20 cellular contexts compared by ENCODE assay signal in the genomic region with DNA sequence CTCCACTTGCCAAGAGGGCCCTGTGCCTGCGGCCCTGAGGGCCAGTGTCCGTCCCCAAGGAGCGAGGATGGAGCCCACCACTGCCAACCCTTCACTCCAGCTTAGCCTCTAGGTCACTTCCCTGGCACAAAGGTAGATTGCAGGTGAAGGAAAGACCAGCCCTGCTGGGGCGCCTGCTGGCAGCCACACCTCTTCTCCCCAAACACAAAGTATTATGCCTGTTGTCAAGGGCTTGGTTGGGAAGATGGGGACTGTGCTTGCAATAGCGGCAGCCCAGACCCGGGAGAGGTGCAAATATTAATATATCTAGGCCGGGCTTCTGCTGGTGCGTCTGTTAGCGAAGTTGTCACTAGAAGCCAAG. TPM values are rescaled to one million over a fixed set of nuclear protein-coding genes. Genes with fewer than 3 reads are reported as not detected.
DNase-seq lines count a peak whose midpoint lies in the region; ATAC-seq, FAIRE-seq and TF ChIP-seq lines count a peak whose summit lies in the region.
"Had no signal": no experiment of that assay in that cellular context is flagged by ENCODE, and none has a peak within 500 bp of the region (broad histone marks: within the 10 kb centered on the region; RNA-seq: fewer than 3 reads in every experiment).

No MANE protein-coding gene starts in this region.

- H4K5ac ChIP-seq in H1 (ENCODE audit: insufficient read length, low read depth, low read length) = no peak overlapping the region

- no peak overlapping the region for H2BK120ac ChIP-seq in H1 (replicated peaks; ENCODE audit: low read depth, low read length)

- TF ChIP-seq EP300 in H1 (IDR thresholded peaks at IDR 0.05; ENCODE audit: borderline replicate concordance in 1 of 2, low read depth in 2 of 2, low read length in 2 of 2) = no peak

- H3K36me3 ChIP-seq in adipocyte (ENCODE audit: control insufficient read depth, insufficient read depth, low read length, severe bottlenecking) = no peaks in the 10 kb centered on the region
- H3K36me3 ChIP-seq in H1 (ENCODE audit: control insufficient read depth in 2 of 4, insufficient read depth in 4 of 4, low read length in 3 of 4) = no peaks in the 10 kb centered on the region
- no peaks in the 10 kb centered on the region for H3K36me3 ChIP-seq in skeletal muscle tissue (ENCODE audit: control insufficient read depth in 3 of 3, insufficient read depth in 3 of 3, low read length in 3 of 3)

- peak overlapping the region; percentile 99; the same call in 1 of the 2 replicates for H2BK12ac ChIP-seq in H1 (ENCODE audit: low read depth, low read length)

- H3K9ac ChIP-seq in adipocyte (ENCODE audit: low read length) (no peak overlapping the region), H1 (replicated peaks in 1 of 4; ENCODE audit: extremely low read depth in 1 of 4, low read depth in 3 of 4, low read length in 3 of 4) (no peak overlapping the region), skeletal muscle tissue (ENCODE audit: low read depth in 1 of 3, low read length in 3 of 3) (peak overlapping the region in 1 of 3 donors; percentile 10)

- DNase-seq in NCI-H748 (lab: John Stamatoyannopoulos, UW; ENCODE audit: unreplicated experiment) (peak; percentile 46), NCI-H748 treated with DMSO at 0.1 percent for 48 hours (lab: John Stamatoyannopoulos, UW) (no peak), adipocyte (ENCODE audit: low read depth) (no peak), H1 (ENCODE audit: low read depth in 1 of 2, low spot score in 2 of 2) (no peak), T-helper 17 cell (no peak), NCI-H1436 treated with DMSO at 0.1 percent for 48 hours (lab: John Stamatoyannopoulos, UW) (no peak)
- no peak for DNase-seq in stimulated activated CD4-positive, alpha-beta T cell treated with anti-CD3 and anti-CD28 coated beads, Interleukin-4, amount 100 ng/mL, for 4 hours
- DNase-seq: 8988T, AML-193, GDM1, KBM-7, NCI-H446 treated with DMSO at 0.1 percent for 48 hours, NCI-H526 treated with DMSO at 0.1 percent for 48 hours, PC-9, SHP77 treated with DMSO at 0.1 percent for 48 hours, SW 1271 had no signal

- no peak overlapping the region for H2AFZ ChIP-seq in H1 (ENCODE audit: low read length)
- H2AFZ ChIP-seq: PC-9 had no signal

- H3K14ac ChIP-seq in H1 (ENCODE audit: insufficient read length) = no peak overlapping the region

- TF ChIP-seq CTCF in H1 (IDR thresholded peaks at IDR 0.05; ENCODE audit: control extremely low read depth in 1 of 3, insufficient read depth in 1 of 3, low read depth in 1 of 3, low read length in 3 of 3) = no peak

- no peaks in the 10 kb centered on the region for H4K20me1 ChIP-seq in H1 (replicated peaks in 1 of 2; ENCODE audit: control insufficient read depth in 1 of 2, insufficient read depth in 2 of 2, low read length in 2 of 2)

- no peak overlapping the region for H3K27ac ChIP-seq in H1 (ENCODE audit: low read depth, low read length)
- no peak overlapping the region for H3K27ac ChIP-seq in skeletal muscle tissue (ENCODE audit: low read depth, low read length)
- H3K27ac ChIP-seq: PC-9, SK-N-MC had no signal

- H2AK5ac ChIP-seq in H1 (ENCODE audit: low read depth, low read length) = no peak overlapping the region

- no peak overlapping the region for H3K4ac ChIP-seq in H1 (replicated peaks; ENCODE audit: insufficient read length, low read depth, low read length)

- H3K79me2 ChIP-seq in H1 (ENCODE audit: control insufficient read depth in 1 of 2, insufficient read depth in 2 of 2, low read length in 2 of 2) = no peaks in the 10 kb centered on the region

- H3K4me2 ChIP-seq in H1 (ENCODE audit: insufficient read depth in 1 of 2, low read depth in 2 of 2, low read length in 2 of 2) = no peak overlapping the region
- H3K4me2 ChIP-seq: PC-9 had no signal

- peaks cover 39% of the 10 kb centered on the region for H3K27me3 ChIP-seq in adipocyte (replicated peaks; ENCODE audit: control insufficient read depth, insufficient read depth, low read length)
- H3K27me3 ChIP-seq in H1 (replicated peaks in 1 of 4; ENCODE audit: control insufficient read depth in 3 of 4, extremely low read depth in 1 of 4, insufficient read depth in 3 of 4, low read length in 3 of 4) = peaks cover 0 to 9% (median 2%) of the 10 kb centered on the region in 4 experiments; a peak in 3 of 7 replicates
- peaks cover 4 to 18% (median 15%) of the 10 kb centered on the region in 3 donors for H3K27me3 ChIP-seq in skeletal muscle tissue (ENCODE audit: control insufficient read depth in 3 of 3, insufficient read depth in 3 of 3, low read length in 3 of 3)

- no peak for TF ChIP-seq RAD21 in H1 (IDR thresholded peaks at IDR 0.05 in 1 of 2, conservative IDR thresholded peaks at IDR 0.05 in 1 of 2; ENCODE audit: low read depth in 2 of 2, low read length in 2 of 2)

- peak overlapping the region; percentile 22 for H4K91ac ChIP-seq in H1 (replicated peaks; ENCODE audit: insufficient read length, low read length)

- peak overlapping the region; percentile 48 for H3K4me3 ChIP-seq in adipocyte (ENCODE audit: low read length)
- H3K4me3 ChIP-seq in H1 (ENCODE audit: extremely low read depth in 1 of 4, insufficient read depth in 2 of 4, low read depth in 3 of 4, low read length in 4 of 4) = no peak overlapping the region
- H3K4me3 ChIP-seq in skeletal muscle tissue (ENCODE audit: low read length in 3 of 3) = peak overlapping the region; percentile 38 to 45 (median 41)
- H3K4me3 ChIP-seq: PC-9, SK-N-MC had no signal

- H2BK15ac ChIP-seq in H1 (ENCODE audit: low read length) = 0 out of 2 replicates have a peak overlapping the region, but pooled peaks have one; percentile 61

- peak overlapping the region; percentile 61; the same call in 1 of the 2 replicates for H2BK20ac ChIP-seq in H1 (ENCODE audit: low read length)

- H3K9me3 ChIP-seq in adipocyte (ENCODE audit: control insufficient read depth, low read length) = no peaks in the 10 kb centered on the region
- H3K9me3 ChIP-seq in H1 (ENCODE audit: insufficient read depth in 2 of 2, low read depth in 1 of 2, low read length in 1 of 2) = no peaks in the 10 kb centered on the region
- no peaks in the 10 kb centered on the region for H3K9me3 ChIP-seq in skeletal muscle tissue (ENCODE audit: control insufficient read depth in 3 of 3, low read length in 3 of 3)
- H3K9me3 ChIP-seq in T-helper 17 cell (ENCODE audit: control insufficient read depth, low read length, poor library complexity, severe bottlenecking) = no peaks in the 10 kb centered on the region

- POLR2A ChIA-PET in H1 (lab: Charles Lee; ENCODE audit: partially characterized antibody) = interaction anchor here (2.1 kb wide), 1 partner anchor 9 kb away, joined by 4 read pairs; no protein-coding TSS in a partner anchor

- 85% methylated on average over 9 of the region's 9 CpGs; no CpG with 5 or more reads in 1 of the 2 experiments for WGBS in H1 (ENCODE audit: extremely low coverage in 1 of 2, insufficient coverage in 1 of 2, insufficient read length in 1 of 2, insufficient replicate concordance in 2 of 2, low coverage in 1 of 2, low lambda C conversion rate in 2 of 2, missing lambda C conversion rate in 1 of 2), 2 experiments

- no peak for ATAC-seq in T-helper 17 cell

- H3K4me3 Mint-ChIP-seq in T-helper 17 cell = no peak overlapping the region

- no peak for FAIRE-seq in H1 (lab: Jason Lieb, UNC)
- FAIRE-seq: D721Med, GM19239 had no signal

- CTCF ChIA-PET in H1 (lab: Charles Lee; ENCODE audit: partially characterized antibody) = interaction anchor here (1.0 to 4.8 kb wide), 4 partner anchors 8 to 86 kb away, joined by 3 to 37 read pairs (median 15); partner anchors contain the start of gene KCNF1

- H3K4me1 ChIP-seq in adipocyte (ENCODE audit: control insufficient read depth, insufficient read depth, low read length) (peaks cover 8% of the 10 kb centered on the region), H1 (replicated peaks in 1 of 4; ENCODE audit: control insufficient read depth in 3 of 4, insufficient read depth in 4 of 4, low read length in 3 of 4) (peaks cover 0 to 28% (median 14%) of the 10 kb centered on the region in 4 experiments; a peak in 6 of 7 replicates), skeletal muscle tissue (ENCODE audit: control insufficient read depth in 3 of 3, insufficient read depth in 3 of 3, low read length in 3 of 3) (peaks cover 0 to 8% (median under 1%) of the 10 kb centered on the region in 3 donors)

- H3K56ac ChIP-seq in H1 (replicated peaks; ENCODE audit: insufficient read length, low read depth, low read length) = no peak overlapping the region

- H3K18ac ChIP-seq in H1 (ENCODE audit: extremely low read depth, low read length) = peak overlapping the region; percentile 6; the same call in 1 of the 2 replicates

- TF ChIP-seq POLR2A in H1 (IDR thresholded peaks at IDR 0.05; ENCODE audit: control extremely low read depth in 1 of 2, low read depth in 2 of 2, low read length in 2 of 2) = no peak

- H3K23ac ChIP-seq in H1 (ENCODE audit: insufficient read length) = no peak overlapping the region

- H3K27me3 Mint-ChIP-seq in T-helper 17 cell = peaks cover 62% of the 10 kb centered on the region

- peak overlapping the region; percentile 88; the same call in 1 of the 2 replicates for H2BK5ac ChIP-seq in H1 (ENCODE audit: low read depth, low read length)

- no peaks in the 10 kb centered on the region for H3K79me1 ChIP-seq in H1 (ENCODE audit: low read depth, low read length)

- no peaks in the 10 kb centered on the region for H3K23me2 ChIP-seq in H1 (ENCODE audit: low read depth, low read length)

- H3K27ac Mint-ChIP-seq in T-helper 17 cell = no peak overlapping the region

- H4K8ac ChIP-seq in H1 (ENCODE audit: extremely low read depth, insufficient read depth, low read length) = no peak overlapping the region

- no peaks in the 10 kb centered on the region for H3K36me3 Mint-ChIP-seq in T-helper 17 cell (ENCODE audit: low read depth)

- H3K4me1 Mint-ChIP-seq in T-helper 17 cell = peaks cover 2% of the 10 kb centered on the region

TF ChIP-seq in H1, 55 proteins besides CTCF, POLR2A, EP300 and RAD21 (continues in another document):
- TF ChIP-seq RXRA (IDR thresholded peaks at IDR 0.05; ENCODE audit: insufficient read depth, low read depth, low read length) = no peak
- TF ChIP-seq KDM4A (IDR thresholded peaks at IDR 0.05; ENCODE audit: low read depth, low read length, severe bottlenecking) = no peak
- no peak for TF ChIP-seq CHD1 (IDR thresholded peaks at IDR 0.05; ENCODE audit: low read depth, low read length)
- TF ChIP-seq BACH1 (IDR thresholded peaks at IDR 0.05; ENCODE audit: low read length) = no peak
- TF ChIP-seq TAF7 (optimal IDR thresholded peaks at IDR 0.05; ENCODE audit: borderline replicate concordance, low read depth, low read length) = no peak
- no peak for TF ChIP-seq CHD2 (IDR thresholded peaks at IDR 0.05; ENCODE audit: low read length)

RNA-seq across cellular contexts. Expression of gene KCNF1, which starts 7.7 kb away (rescaled TPM):
- total RNA-seq in H1 (2021; fragmentation: NEBNext Ultra II Directional; extraction: Animal tissue kit (Norgen Biotek cat#: 25700)) = 0.48 and 0.90 TPM in 2 replicates
- 1.5 and 1.6 TPM in 2 replicates for polyA plus RNA-seq in H1 (2011; rRNA removed)
- polyA plus RNA-seq in H1 (2011; cell fraction: cytosol; rRNA removed) = 1.4 TPM
- polyA plus RNA-seq in H1 (2011; cell fraction: nucleus; rRNA removed) = 1.4 TPM
- 0.74 to 0.92 TPM (median 0.86 TPM) in 4 replicates for polyA plus RNA-seq in H1 (2012, experiment 1 of 2)
- polyA plus RNA-seq in H1 (2012, experiment 2 of 2) = 0.71 TPM
- 1.0 TPM for polyA plus RNA-seq in H1 (2013, experiment 1 of 2)
- 1.2 TPM for polyA plus RNA-seq in H1 (2013, experiment 2 of 2)
- 0.68 and 1.6 TPM in 2 replicates for polyA minus RNA-seq in H1 (2011; rRNA and poly(A)+ RNA removed)
- polyA minus RNA-seq in H1 (2011; cell fraction: cytosol; rRNA and poly(A)+ RNA removed) = 0.95 TPM
- 1.4 TPM for polyA minus RNA-seq in H1 (2011; cell fraction: nucleus; rRNA and poly(A)+ RNA removed)
- total RNA-seq in skeletal muscle tissue (1.6 TPM), T-helper 17 cell (not detected)

Comparison
In these comparisons a context has a peak if more than half of its experiments do, and no peak if none do; other contexts are left out.
1. H3K4me3 ChIP-seq: peak in adipocyte (single experiment) and skeletal muscle tissue (3 of 3); none in H1 (0 of 4).